ENCODE assay signal across 1 cellular context in genomic region chr19:45450042-45450380, GRCh38.
TF ChIP-seq lines count a peak whose summit lies in the region.

No MANE protein-coding gene starts in this region.

TF ChIP-seq in A549, 52 proteins besides CTCF, POLR2A, EP300 and RAD21:
- TF ChIP-seq NR3C1 (IDR thresholded peaks at IDR 0.05) (no peak), TFCP2L1 (CRISPR knock-in tag; IDR thresholded peaks at IDR 0.05) (peak; percentile 82; the same call in 1 of the 2 replicates)
